18 cellular contexts compared by ENCODE assay signal in the genomic region with DNA sequence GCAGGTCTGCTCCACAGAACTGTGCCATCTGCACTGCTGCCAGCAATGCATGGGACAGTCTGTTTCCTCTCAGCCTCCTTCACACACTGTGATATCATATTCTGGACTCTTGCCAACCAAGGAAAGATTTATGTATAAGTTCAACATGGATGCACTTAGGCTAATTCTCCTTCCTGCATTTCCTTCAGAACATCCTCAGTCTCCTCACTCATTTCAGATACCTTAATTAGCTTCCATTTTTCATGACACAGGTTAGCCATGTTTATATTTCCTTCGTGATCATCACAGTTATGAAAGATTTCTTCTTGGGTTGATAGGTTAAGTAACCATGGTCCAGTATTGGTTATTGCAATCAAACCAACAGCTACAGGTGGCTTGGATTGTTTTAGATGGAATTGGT. TPM values are rescaled to one million over a fixed set of nuclear protein-coding genes. Genes with fewer than 3 reads are reported as not detected.
A peak's percentile ranks its signal among the peaks of the same experiment; 100 is the strongest.
DNase-seq lines count a peak whose midpoint lies in the region; ATAC-seq and TF ChIP-seq lines count a peak whose summit lies in the region.
"Had no signal": no experiment of that assay in that cellular context is flagged by ENCODE, and none has a peak within 500 bp of the region (broad histone marks: within the 10 kb centered on the region; RNA-seq: fewer than 3 reads in every experiment).

No MANE protein-coding gene starts in this region.

- TF ChIP-seq EP300 in gastroesophageal sphincter (IDR thresholded peaks at IDR 0.05): no peak
- no peak for TF ChIP-seq EP300 in upper lobe of left lung (IDR thresholded peaks at IDR 0.05)

- intact Hi-C loops in A673 (cut with micrococcal nuclease; ENCODE audit: unreplicated experiment): no loop called here
- intact Hi-C loops in dendritic cell treated with granulocyte-macrophage colony-stimulating factor and Interleukin-4, amounts not matched to agents 40 ng/mL and 50 ng/mL, for 4 days (cut with micrococcal nuclease): no loop called here

- H3K27me3 ChIP-seq in A673 (replicated peaks; ENCODE audit: insufficient read depth, low read depth, low read length, poor library complexity): no peaks in the 10 kb centered on the region
- H3K27me3 ChIP-seq in gastroesophageal sphincter: no peaks in the 10 kb centered on the region
- H3K27me3 ChIP-seq in upper lobe of left lung: no peaks in the 10 kb centered on the region
- H3K27me3 ChIP-seq: ovary, sigmoid colon had no signal

- H3K36me3 ChIP-seq in A673 (ENCODE audit: insufficient read depth, low read length, poor library complexity, severe bottlenecking) (no peaks in the 10 kb centered on the region), gastroesophageal sphincter (no peaks in the 10 kb centered on the region), upper lobe of left lung (no peaks in the 10 kb centered on the region)
- H3K36me3 ChIP-seq: ovary, sigmoid colon had no signal

- WGBS in gastroesophageal sphincter (ENCODE audit: low coverage in 1 of 2), 2 donors: 20 to 36% methylated on average over 1 of the region's 1 CpG
- 32 to 36% methylated on average over 1 of the region's 1 CpG for WGBS in upper lobe of left lung, 2 donors

- no peaks in the 10 kb centered on the region for H3K36me3 Mint-ChIP-seq in dendritic cell treated with granulocyte-macrophage colony-stimulating factor and Interleukin-4, amounts not matched to agents 40 ng/mL and 50 ng/mL, for 4 days (ENCODE audit: low read depth)
- H3K36me3 Mint-ChIP-seq: immature natural killer cell had no signal

- POLR2A ChIA-PET in A673 (lab: Charles Lee; ENCODE audit: low non-redundant PET): no interaction called here

- ATAC-seq in GM21717 (IDR thresholded peaks at IDR 0.05; ENCODE audit: unreplicated experiment) (no peak), gastroesophageal sphincter (no peak), upper lobe of left lung (ENCODE audit: low FRiP score in 2 of 2) (no peak)

- DNase-seq in A673 (ENCODE audit: low spot score) (peak; percentile 78), DMS 273 (lab: John Stamatoyannopoulos, UW; ENCODE audit: unreplicated experiment) (peak; percentile 84), NCI-H2171 treated with DMSO at 0.1 percent for 48 hours (lab: John Stamatoyannopoulos, UW) (peak; percentile 79), upper lobe of left lung (no peak), GOT3 (lab: John Stamatoyannopoulos, UW) (no peak)
- DNase-seq: activated CD4-positive, alpha-beta T cell treated with anti-CD3 and anti-CD28 coated beads, Interleukin-2, amount 50 U/mL, for 48 hours; activated T-cell treated with anti-CD3 and anti-CD28 coated beads for 4 hours; immature natural killer cell; Kasumi-1; NK-92 treated with Interleukin-12 subunit alpha and Interleukin-12 subunit beta, amount 100 ng/mL, for 24 hours; ovary; sigmoid colon had no signal

- TF ChIP-seq POLR2A in gastroesophageal sphincter (IDR thresholded peaks at IDR 0.05) (no peak), upper lobe of left lung (IDR thresholded peaks at IDR 0.05) (no peak)

- H3K27me3 Mint-ChIP-seq in dendritic cell treated with granulocyte-macrophage colony-stimulating factor and Interleukin-4, amounts not matched to agents 40 ng/mL and 50 ng/mL, for 4 days: peaks cover 2% of the 10 kb centered on the region
- H3K27me3 Mint-ChIP-seq: stimulated activated naive CD8-positive, alpha-beta T cell treated with anti-CD3 and anti-CD28 coated beads, Interleukin-15, Interleukin-2, amounts not matched to agents 100 ng/mL and 50 ng/mL, for 24 hours had no signal

- no TSS peak for BruUV-seq in A673 (replicated peaks; lab: Mats Ljungman, UMichigan)

- H3K27ac ChIP-seq in A673 (ENCODE audit: low read depth, low read length, poor library complexity, severe bottlenecking): no peak overlapping the region
- no peak overlapping the region for H3K27ac ChIP-seq in gastroesophageal sphincter
- H3K27ac ChIP-seq in upper lobe of left lung: no peak overlapping the region
- H3K27ac ChIP-seq: ovary, sigmoid colon had no signal

- CTCF ChIA-PET in A673 (lab: Charles Lee): no interaction called here

- no peak for TF ChIP-seq CTCF in A673 (conservative IDR thresholded peaks at IDR 0.05; ENCODE audit: low read depth, low read length)
- TF ChIP-seq CTCF in gastroesophageal sphincter (IDR thresholded peaks at IDR 0.05): no peak
- no peak for TF ChIP-seq CTCF in upper lobe of left lung (IDR thresholded peaks at IDR 0.05)

- no peak overlapping the region for H3K4me3 Mint-ChIP-seq in dendritic cell treated with granulocyte-macrophage colony-stimulating factor and Interleukin-4, amounts not matched to agents 40 ng/mL and 50 ng/mL, for 4 days
- H3K4me3 Mint-ChIP-seq: central memory CD8-positive, alpha-beta T cell; endodermal cell; immature natural killer cell; stimulated activated naive CD8-positive, alpha-beta T cell treated with anti-CD3 and anti-CD28 coated beads, Interleukin-15, Interleukin-2, amounts not matched to agents 100 ng/mL and 50 ng/mL, for 24 hours had no signal

- peaks cover 29% of the 10 kb centered on the region for H3K4me1 Mint-ChIP-seq in dendritic cell treated with granulocyte-macrophage colony-stimulating factor and Interleukin-4, amounts not matched to agents 40 ng/mL and 50 ng/mL, for 4 days (ENCODE audit: low read depth)

- no peaks in the 10 kb centered on the region for H3K9me3 Mint-ChIP-seq in dendritic cell treated with granulocyte-macrophage colony-stimulating factor and Interleukin-4, amounts not matched to agents 40 ng/mL and 50 ng/mL, for 4 days
- H3K9me3 Mint-ChIP-seq: central memory CD8-positive, alpha-beta T cell; endodermal cell; immature natural killer cell; stimulated activated naive CD8-positive, alpha-beta T cell treated with anti-CD3 and anti-CD28 coated beads, Interleukin-15, Interleukin-2, amounts not matched to agents 100 ng/mL and 50 ng/mL, for 24 hours had no signal

- peaks cover under 1% of the 10 kb centered on the region for H3K4me1 ChIP-seq in A673 (ENCODE audit: insufficient read depth, low read length, poor library complexity, severe bottlenecking)
- H3K4me1 ChIP-seq in gastroesophageal sphincter: peaks cover 0 to 23% (median 5%) of the 10 kb centered on the region in 3 donors
- H3K4me1 ChIP-seq in upper lobe of left lung: peaks cover 0 to 40% (median 10%) of the 10 kb centered on the region in 4 donors

- no peak overlapping the region for H3K4me3 ChIP-seq in A673 (ENCODE audit: low read depth, low read length, poor library complexity, severe bottlenecking)
- no peak overlapping the region for H3K4me3 ChIP-seq in gastroesophageal sphincter
- H3K4me3 ChIP-seq in upper lobe of left lung: no peak overlapping the region
- H3K4me3 ChIP-seq: ovary, sigmoid colon had no signal

- H3K9me3 ChIP-seq in A673 (ENCODE audit: low read depth, low read length, poor library complexity, severe bottlenecking) (no peaks in the 10 kb centered on the region), gastroesophageal sphincter (no peaks in the 10 kb centered on the region), upper lobe of left lung (no peaks in the 10 kb centered on the region)
- H3K9me3 ChIP-seq: ovary, sigmoid colon had no signal

- peak overlapping the region; percentile 11 for H3K27ac Mint-ChIP-seq in dendritic cell treated with granulocyte-macrophage colony-stimulating factor and Interleukin-4, amounts not matched to agents 40 ng/mL and 50 ng/mL, for 4 days
- H3K27ac Mint-ChIP-seq: endodermal cell; stimulated activated naive CD8-positive, alpha-beta T cell treated with anti-CD3 and anti-CD28 coated beads, Interleukin-15, Interleukin-2, amounts not matched to agents 100 ng/mL and 50 ng/mL, for 24 hours had no signal

RNA-seq across cellular contexts. Expression of gene DDR1, which starts 46.4 kb away (rescaled TPM):
- total RNA-seq in A673 (2021) (48.0 and 57.9 TPM in 2 replicates), gastroesophageal sphincter (10 to 100 TPM; 25.4 to 40.4 (median 30.9) TPM), upper lobe of left lung (100 to 1,000 TPM in 5 of 6 donors, 10 to 100 TPM in 1; 75.4 to 147 (median 111) TPM)

Comparison
In these comparisons a context has a peak if more than half of its experiments do, and no peak if none do; other contexts are left out.
1. DNase-seq: peak in A673 (single experiment), DMS 273 (single experiment) and NCI-H2171 treated with DMSO at 0.1 percent for 48 hours (single experiment); none in upper lobe of left lung (0 of 2) and GOT3 (single experiment).